Comparison of ENCODE assay signal across 1 cellular context in the genomic region with DNA sequence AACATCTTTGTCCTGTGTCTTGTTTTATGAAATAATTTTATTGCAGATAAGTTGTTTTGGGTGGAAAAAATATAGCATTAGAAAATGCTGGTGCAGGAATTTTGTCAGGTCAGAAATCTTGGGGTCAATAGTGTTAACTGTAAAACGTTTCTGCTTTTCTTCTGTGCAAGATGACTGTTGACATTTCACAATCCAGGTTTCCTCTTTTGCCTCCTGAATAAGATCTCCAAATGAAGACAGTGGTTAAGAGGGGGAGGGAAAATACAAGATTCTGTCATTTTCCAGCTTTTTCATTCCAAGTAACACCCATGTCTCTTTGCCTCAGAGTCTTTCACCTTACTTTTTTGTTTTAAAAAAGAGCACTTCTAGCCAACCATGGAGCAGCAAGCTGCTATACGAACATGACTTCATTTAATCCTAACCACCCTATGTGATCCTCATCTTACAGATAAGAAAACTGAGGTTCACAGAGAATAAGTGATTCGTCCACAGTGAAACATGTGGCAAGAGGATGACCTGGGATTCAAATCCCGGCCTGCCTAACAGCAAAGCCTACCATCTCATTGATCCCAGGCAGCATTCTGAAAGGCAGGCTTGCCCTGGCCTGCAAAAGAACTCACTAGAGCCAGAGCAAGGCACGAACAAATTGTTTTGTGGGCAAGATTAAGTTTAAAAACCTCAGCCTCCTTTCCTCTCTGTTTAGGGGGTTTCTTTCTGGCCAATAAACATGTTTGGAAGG.
TF ChIP-seq lines count a peak whose summit lies in the region.

No MANE protein-coding gene starts in this region.

TF ChIP-seq in SK-N-SH, 30 proteins besides CTCF, POLR2A, EP300 and RAD21:
- TF ChIP-seq, protein P1, sequence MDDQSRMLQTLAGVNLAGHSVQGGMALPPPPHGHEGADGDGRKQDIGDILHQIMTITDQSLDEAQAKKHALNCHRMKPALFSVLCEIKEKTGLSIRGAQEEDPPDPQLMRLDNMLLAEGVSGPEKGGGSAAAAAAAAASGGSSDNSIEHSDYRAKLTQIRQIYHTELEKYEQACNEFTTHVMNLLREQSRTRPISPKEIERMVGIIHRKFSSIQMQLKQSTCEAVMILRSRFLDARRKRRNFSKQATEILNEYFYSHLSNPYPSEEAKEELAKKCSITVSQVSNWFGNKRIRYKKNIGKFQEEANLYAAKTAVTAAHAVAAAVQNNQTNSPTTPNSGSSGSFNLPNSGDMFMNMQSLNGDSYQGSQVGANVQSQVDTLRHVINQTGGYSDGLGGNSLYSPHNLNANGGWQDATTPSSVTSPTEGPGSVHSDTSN (IDR thresholded peaks at IDR 0.05) = no peak
- TF ChIP-seq, protein P2, sequence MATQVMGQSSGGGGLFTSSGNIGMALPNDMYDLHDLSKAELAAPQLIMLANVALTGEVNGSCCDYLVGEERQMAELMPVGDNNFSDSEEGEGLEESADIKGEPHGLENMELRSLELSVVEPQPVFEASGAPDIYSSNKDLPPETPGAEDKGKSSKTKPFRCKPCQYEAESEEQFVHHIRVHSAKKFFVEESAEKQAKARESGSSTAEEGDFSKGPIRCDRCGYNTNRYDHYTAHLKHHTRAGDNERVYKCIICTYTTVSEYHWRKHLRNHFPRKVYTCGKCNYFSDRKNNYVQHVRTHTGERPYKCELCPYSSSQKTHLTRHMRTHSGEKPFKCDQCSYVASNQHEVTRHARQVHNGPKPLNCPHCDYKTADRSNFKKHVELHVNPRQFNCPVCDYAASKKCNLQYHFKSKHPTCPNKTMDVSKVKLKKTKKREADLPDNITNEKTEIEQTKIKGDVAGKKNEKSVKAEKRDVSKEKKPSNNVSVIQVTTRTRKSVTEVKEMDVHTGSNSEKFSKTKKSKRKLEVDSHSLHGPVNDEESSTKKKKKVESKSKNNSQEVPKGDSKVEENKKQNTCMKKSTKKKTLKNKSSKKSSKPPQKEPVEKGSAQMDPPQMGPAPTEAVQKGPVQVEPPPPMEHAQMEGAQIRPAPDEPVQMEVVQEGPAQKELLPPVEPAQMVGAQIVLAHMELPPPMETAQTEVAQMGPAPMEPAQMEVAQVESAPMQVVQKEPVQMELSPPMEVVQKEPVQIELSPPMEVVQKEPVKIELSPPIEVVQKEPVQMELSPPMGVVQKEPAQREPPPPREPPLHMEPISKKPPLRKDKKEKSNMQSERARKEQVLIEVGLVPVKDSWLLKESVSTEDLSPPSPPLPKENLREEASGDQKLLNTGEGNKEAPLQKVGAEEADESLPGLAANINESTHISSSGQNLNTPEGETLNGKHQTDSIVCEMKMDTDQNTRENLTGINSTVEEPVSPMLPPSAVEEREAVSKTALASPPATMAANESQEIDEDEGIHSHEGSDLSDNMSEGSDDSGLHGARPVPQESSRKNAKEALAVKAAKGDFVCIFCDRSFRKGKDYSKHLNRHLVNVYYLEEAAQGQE (IDR thresholded peaks at IDR 0.05; ENCODE audit: low read depth, low read length) = no peak
- no peak for TF ChIP-seq MEF2A (IDR thresholded peaks at IDR 0.05; ENCODE audit: borderline replicate concordance, low read depth)
- no peak for TF ChIP-seq SIN3A (IDR thresholded peaks at IDR 0.05; ENCODE audit: borderline replicate concordance, low read depth, low read length)
- TF ChIP-seq NRF1 (IDR thresholded peaks at IDR 0.05; ENCODE audit: low read depth, low read length) = no peak
- no peak for TF ChIP-seq NFIC (IDR thresholded peaks at IDR 0.05; ENCODE audit: borderline replicate concordance)
- TF ChIP-seq RXRA (IDR thresholded peaks at IDR 0.05; ENCODE audit: borderline replicate concordance, low read depth) = no peak
- no peak for TF ChIP-seq ELF1 (IDR thresholded peaks at IDR 0.05)
